In genomic region chr3:46549989-46550388, GRCh38 we compare ENCODE assay signal across 1 cellular context.
TF ChIP-seq lines count a peak whose summit lies in the region.

No MANE protein-coding gene starts in this region.

TF ChIP-seq in K562, 482 proteins besides CTCF, POLR2A, EP300 and RAD21:
- TF ChIP-seq OTX1 (CRISPR knock-in tag; IDR thresholded peaks at IDR 0.05) (no peak), ZNF12 (CRISPR knock-in tag; IDR thresholded peaks at IDR 0.05) (peak; percentile 12; the same call in 1 of the 2 replicates), RBM14 (IDR thresholded peaks at IDR 0.05; ENCODE audit: borderline replicate concordance, insufficient read depth, low read depth, low read length) (no peak), HDAC3 (IDR thresholded peaks at IDR 0.05; ENCODE audit: borderline replicate concordance, partially characterized antibody) (no peak), ZBTB40 (IDR thresholded peaks at IDR 0.05) (0 out of 2 replicates have a peak, but pooled peaks have one; percentile 1), ZBTB40 (CRISPR knock-in tag; IDR thresholded peaks at IDR 0.05) (no peak)
- TF ChIP-seq, protein P1, sequence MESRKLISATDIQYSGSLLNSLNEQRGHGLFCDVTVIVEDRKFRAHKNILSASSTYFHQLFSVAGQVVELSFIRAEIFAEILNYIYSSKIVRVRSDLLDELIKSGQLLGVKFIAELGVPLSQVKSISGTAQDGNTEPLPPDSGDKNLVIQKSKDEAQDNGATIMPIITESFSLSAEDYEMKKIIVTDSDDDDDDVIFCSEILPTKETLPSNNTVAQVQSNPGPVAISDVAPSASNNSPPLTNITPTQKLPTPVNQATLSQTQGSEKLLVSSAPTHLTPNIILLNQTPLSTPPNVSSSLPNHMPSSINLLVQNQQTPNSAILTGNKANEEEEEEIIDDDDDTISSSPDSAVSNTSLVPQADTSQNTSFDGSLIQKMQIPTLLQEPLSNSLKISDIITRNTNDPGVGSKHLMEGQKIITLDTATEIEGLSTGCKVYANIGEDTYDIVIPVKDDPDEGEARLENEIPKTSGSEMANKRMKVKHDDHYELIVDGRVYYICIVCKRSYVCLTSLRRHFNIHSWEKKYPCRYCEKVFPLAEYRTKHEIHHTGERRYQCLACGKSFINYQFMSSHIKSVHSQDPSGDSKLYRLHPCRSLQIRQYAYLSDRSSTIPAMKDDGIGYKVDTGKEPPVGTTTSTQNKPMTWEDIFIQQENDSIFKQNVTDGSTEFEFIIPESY (CRISPR knock-in tag; IDR thresholded peaks at IDR 0.05), result no peak
TF ChIP-seq in K562: peak in this region for 2.
